8 cellular contexts compared by ENCODE assay signal in the genomic region with DNA sequence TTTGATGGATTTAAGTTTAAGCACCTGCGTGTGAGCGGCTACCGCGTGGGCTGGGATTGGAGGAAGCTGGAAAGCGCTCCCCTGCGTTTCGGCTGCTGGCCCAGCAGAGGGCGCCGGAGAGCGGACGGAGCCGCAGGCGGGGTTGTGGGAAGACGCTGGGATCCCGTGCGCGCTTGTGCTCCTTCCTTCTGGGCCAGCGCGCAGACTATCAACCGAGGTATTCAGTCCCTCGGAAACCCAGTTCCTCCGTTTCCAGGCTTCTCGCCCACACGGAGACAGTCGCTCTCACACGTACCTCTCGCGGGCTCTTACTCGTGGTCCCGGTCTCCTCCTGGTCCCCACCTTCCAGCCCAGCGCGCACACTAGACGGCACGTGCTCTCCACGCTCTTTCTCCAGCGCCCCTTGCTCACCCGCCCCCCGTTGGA. TPM values are rescaled to one million over a fixed set of nuclear protein-coding genes. Genes with fewer than 3 reads are reported as not detected.
DNase-seq lines count a peak whose midpoint lies in the region; ATAC-seq lines count a peak whose summit lies in the region.

No MANE protein-coding gene starts in this region.

- H3K4me1 Mint-ChIP-seq in activated CD8-positive, alpha-beta memory T cell treated with anti-CD3 and anti-CD28 coated beads, Interleukin-2, amount 10 ng/mL, durations not matched to agents 7 days and 5 days, result no peaks in the 10 kb centered on the region
- H3K4me1 Mint-ChIP-seq in activated T-cell treated with anti-CD3 and anti-CD28 coated beads, Interleukin-2, amount 50 U/mL, for 4 hours (ENCODE audit: low read depth), result peaks cover 2% of the 10 kb centered on the region

- peaks cover 3% of the 10 kb centered on the region for H3K27me3 Mint-ChIP-seq in activated CD8-positive, alpha-beta memory T cell treated with anti-CD3 and anti-CD28 coated beads, Interleukin-2, amount 10 ng/mL, durations not matched to agents 7 days and 5 days
- H3K27me3 Mint-ChIP-seq in activated T-cell treated with anti-CD3 and anti-CD28 coated beads, Interleukin-2, amount 50 U/mL, for 4 hours (ENCODE audit: low read depth), result no peaks in the 10 kb centered on the region

- H3K9me3 Mint-ChIP-seq in activated CD8-positive, alpha-beta memory T cell treated with anti-CD3 and anti-CD28 coated beads, Interleukin-2, amount 10 ng/mL, durations not matched to agents 7 days and 5 days (ENCODE audit: low read depth), result no peaks in the 10 kb centered on the region
- H3K9me3 Mint-ChIP-seq in activated T-cell treated with anti-CD3 and anti-CD28 coated beads, Interleukin-2, amount 50 U/mL, for 4 hours, result no peaks in the 10 kb centered on the region

- CTCF ChIA-PET in activated CD8-positive, alpha-beta memory T cell treated with anti-CD3 and anti-CD28 coated beads, Interleukin-2, amount 10 ng/mL, durations not matched to agents 7 days and 5 days (lab: Charles Lee), result interaction anchor here (1.0 to 2.5 kb wide), 6 partner anchors 10 to 106 kb away, joined by 3 to 8 read pairs (median 5); a partner anchor contains a TSS

- H3K36me3 Mint-ChIP-seq in activated CD8-positive, alpha-beta memory T cell treated with anti-CD3 and anti-CD28 coated beads, Interleukin-2, amount 10 ng/mL, durations not matched to agents 7 days and 5 days, result peaks cover 17% of the 10 kb centered on the region
- peaks cover 7% of the 10 kb centered on the region for H3K36me3 Mint-ChIP-seq in activated T-cell treated with anti-CD3 and anti-CD28 coated beads, Interleukin-2, amount 50 U/mL, for 4 hours (ENCODE audit: insufficient read depth)

- peak; percentile 75 for DNase-seq in activated CD8-positive, alpha-beta memory T cell treated with anti-CD3 and anti-CD28 coated beads for 24 hours
- no peak for DNase-seq in activated CD8-positive, alpha-beta memory T cell treated with anti-CD3 and anti-CD28 coated beads, Interleukin-2, amount 10 ng/mL, durations not matched to agents 7 days and 5 days
- DNase-seq in activated T-cell treated with anti-CD3 and anti-CD28 coated beads, Interleukin-2, amount 50 U/mL, for 4 hours, result peak; percentile 37
- DNase-seq in globus pallidus (ENCODE audit: low spot score), result peak; percentile 15
- DNase-seq in putamen (ENCODE audit: low spot score), result peak; percentile 42
- no peak for DNase-seq in SW 1271 (lab: John Stamatoyannopoulos, UW)
- DNase-seq in LoVo (ENCODE audit: low spot score), result no peak

- no peak for ATAC-seq in activated CD8-positive, alpha-beta memory T cell treated with anti-CD3 and anti-CD28 coated beads, Interleukin-2, amount 10 ng/mL, durations not matched to agents 7 days and 5 days
- peak; percentile 54 to 70 for ATAC-seq in activated T-cell treated with anti-CD3 and anti-CD28 coated beads, Interleukin-2, amount 50 U/mL, for 4 hours
- no peak for ATAC-seq in HG02588 (IDR thresholded peaks at IDR 0.05; ENCODE audit: unreplicated experiment)

- no peak overlapping the region for H3K27ac Mint-ChIP-seq in activated CD8-positive, alpha-beta memory T cell treated with anti-CD3 and anti-CD28 coated beads, Interleukin-2, amount 10 ng/mL, durations not matched to agents 7 days and 5 days

- no peak overlapping the region for H3K4me3 Mint-ChIP-seq in activated CD8-positive, alpha-beta memory T cell treated with anti-CD3 and anti-CD28 coated beads, Interleukin-2, amount 10 ng/mL, durations not matched to agents 7 days and 5 days
- H3K4me3 Mint-ChIP-seq in activated T-cell treated with anti-CD3 and anti-CD28 coated beads, Interleukin-2, amount 50 U/mL, for 4 hours, result no peak overlapping the region

RNA-seq across cellular contexts. Expression of a gene that starts 28.8 kb away (rescaled TPM):
- total RNA-seq in activated CD8-positive, alpha-beta memory T cell treated with anti-CD3 and anti-CD28 coated beads, Interleukin-2, amount 10 ng/mL, durations not matched to agents 7 days and 5 days, result 10 to 100 TPM; 55.7 to 63.7 TPM
- 10 to 100 TPM; 55.0 to 61.4 (median 55.2) TPM for total RNA-seq in activated T-cell treated with anti-CD3 and anti-CD28 coated beads, Interleukin-2, amount 50 U/mL, for 4 hours

RNA-seq across cellular contexts. Expression of a gene that starts 34.4 kb away (rescaled TPM):
- total RNA-seq in activated CD8-positive, alpha-beta memory T cell treated with anti-CD3 and anti-CD28 coated beads, Interleukin-2, amount 10 ng/mL, durations not matched to agents 7 days and 5 days, result not detected
- total RNA-seq in activated T-cell treated with anti-CD3 and anti-CD28 coated beads, Interleukin-2, amount 50 U/mL, for 4 hours, result not detected

RNA-seq across cellular contexts. Expression of a gene that starts 49.0 kb away (rescaled TPM):
- 100 to 1,000 TPM; 284 to 324 TPM for total RNA-seq in activated CD8-positive, alpha-beta memory T cell treated with anti-CD3 and anti-CD28 coated beads, Interleukin-2, amount 10 ng/mL, durations not matched to agents 7 days and 5 days
- 100 to 1,000 TPM; 467 to 532 (median 476) TPM for total RNA-seq in activated T-cell treated with anti-CD3 and anti-CD28 coated beads, Interleukin-2, amount 50 U/mL, for 4 hours

RNA-seq across cellular contexts. Expression of a gene that starts 55.1 kb away (rescaled TPM):
- total RNA-seq in activated CD8-positive, alpha-beta memory T cell treated with anti-CD3 and anti-CD28 coated beads, Interleukin-2, amount 10 ng/mL, durations not matched to agents 7 days and 5 days, result not detected
- total RNA-seq in activated T-cell treated with anti-CD3 and anti-CD28 coated beads, Interleukin-2, amount 50 U/mL, for 4 hours, result not detected

RNA-seq across cellular contexts. Expression of a gene that starts 55.8 kb away (rescaled TPM):
- total RNA-seq in activated CD8-positive, alpha-beta memory T cell treated with anti-CD3 and anti-CD28 coated beads, Interleukin-2, amount 10 ng/mL, durations not matched to agents 7 days and 5 days, result 1 to 10 TPM; 5.9 TPM
- 1 to 10 TPM; 3.9 to 7.8 (median 4.8) TPM for total RNA-seq in activated T-cell treated with anti-CD3 and anti-CD28 coated beads, Interleukin-2, amount 50 U/mL, for 4 hours

Comparison
In these comparisons a context has a peak if more than half of its experiments do, and no peak if none do; other contexts are left out.
1. DNase-seq: peak in activated CD8-positive, alpha-beta memory T cell treated with anti-CD3 and anti-CD28 coated beads for 24 hours (single experiment), activated T-cell treated with anti-CD3 and anti-CD28 coated beads, Interleukin-2, amount 50 U/mL, for 4 hours (single experiment), globus pallidus (single experiment) and putamen (single experiment); none in activated CD8-positive, alpha-beta memory T cell treated with anti-CD3 and anti-CD28 coated beads, Interleukin-2, amount 10 ng/mL, durations not matched to agents 7 days and 5 days (single experiment), SW 1271 (0 of 2) and LoVo (single experiment).
2. ATAC-seq: peak in activated T-cell treated with anti-CD3 and anti-CD28 coated beads, Interleukin-2, amount 50 U/mL, for 4 hours (2 of 2); none in activated CD8-positive, alpha-beta memory T cell treated with anti-CD3 and anti-CD28 coated beads, Interleukin-2, amount 10 ng/mL, durations not matched to agents 7 days and 5 days (single experiment) and HG02588 (single experiment).